In the genomic region with DNA sequence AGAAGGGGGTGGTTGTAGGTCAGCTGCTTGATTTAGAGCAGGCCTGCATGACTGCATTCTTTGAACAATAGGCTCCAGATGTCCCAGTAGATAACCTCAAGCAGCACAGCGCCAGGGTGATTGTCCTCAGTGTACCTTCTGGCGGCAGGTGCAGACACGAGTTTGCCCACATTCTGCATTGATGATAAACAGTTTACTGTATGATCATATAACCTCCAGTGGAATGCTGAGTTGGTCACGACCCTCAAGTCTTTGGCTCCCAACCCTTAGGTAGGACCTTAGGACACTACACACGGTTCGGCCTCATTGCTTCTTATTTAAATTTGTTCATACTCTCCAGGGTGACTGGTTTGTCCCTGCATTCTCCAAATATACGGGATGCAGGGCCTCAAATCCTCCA, we compare ENCODE assay signal across 8 cellular contexts. TPM values are rescaled to one million over a fixed set of nuclear protein-coding genes. Genes with fewer than 3 reads are reported as not detected.
"Had no signal": no experiment of that assay in that cellular context is flagged by ENCODE, and none has a peak within 500 bp of the region (broad histone marks: within the 10 kb centered on the region; RNA-seq: fewer than 3 reads in every experiment).

No MANE protein-coding gene starts in this region.

- H3K9ac ChIP-seq: KMS-11 had no signal

- H3K4me2 ChIP-seq: GM23338, KMS-11 had no signal

- H2AFZ ChIP-seq: GM23338 had no signal

- H3K27ac ChIP-seq: KMS-11 had no signal

- H3K4me3 ChIP-seq: GM23338 had no signal

- DNase-seq: H9, HCEC 1CT, IMR-90, KBM-7 had no signal

- ATAC-seq: GM23338 had no signal

RNA-seq across cellular contexts. Expression of gene ZNF439, which starts 12.2 kb away (rescaled TPM):
- total RNA-seq: H1, HT-29 had no signal
